1 cellular context compared by ENCODE assay signal in the genomic region with DNA sequence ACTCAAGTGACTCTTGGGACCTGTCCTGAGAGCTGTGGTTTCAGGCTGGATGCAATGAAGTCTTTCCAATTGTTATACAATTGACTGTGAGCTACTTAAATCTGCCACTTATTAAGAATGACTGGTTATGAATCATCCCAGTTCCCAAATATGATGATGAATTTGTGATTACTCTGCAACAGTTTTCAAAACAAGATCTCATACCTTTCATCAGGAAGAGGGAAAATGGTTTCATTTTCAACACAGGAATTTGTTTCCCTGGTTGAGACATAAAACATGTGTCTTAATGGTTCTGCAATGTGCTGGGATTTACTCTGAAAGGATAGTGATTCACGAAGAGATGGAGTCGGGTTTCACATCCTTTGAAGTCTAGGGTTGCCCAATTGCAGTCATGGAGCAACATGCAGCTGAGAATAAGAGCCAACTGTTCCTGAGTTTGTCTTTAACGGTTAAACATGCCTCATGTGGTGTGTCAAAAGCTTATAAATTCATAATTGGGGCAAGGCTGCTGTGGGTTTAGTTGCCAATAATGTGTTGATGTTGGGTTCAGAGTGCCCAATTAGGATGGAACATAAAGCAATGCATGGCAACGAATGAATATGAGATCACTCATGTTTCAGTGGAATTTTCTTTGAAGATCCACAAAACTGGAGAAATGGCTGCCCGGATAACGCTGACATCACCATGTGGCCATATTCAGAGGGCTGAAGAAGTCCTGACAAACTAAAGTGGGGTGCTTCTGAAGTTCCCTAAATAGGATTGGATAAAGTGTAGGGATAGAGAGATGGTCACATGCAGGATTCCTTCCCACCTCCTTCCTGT.
TF ChIP-seq lines count a peak whose summit lies in the region.

No MANE protein-coding gene starts in this region.

TF ChIP-seq in HepG2, 621 proteins besides CTCF, POLR2A, EP300 and RAD21 (continued from another document and continues in another):
- TF ChIP-seq PHF5A (CRISPR knock-in tag; IDR thresholded peaks at IDR 0.05; ENCODE audit: low read depth, unreplicated experiment) (no peak), ZNF44 (CRISPR knock-in tag; IDR thresholded peaks at IDR 0.05) (peak; percentile 74), ZNF766 (CRISPR knock-in tag; IDR thresholded peaks at IDR 0.05; ENCODE audit: borderline replicate concordance) (no peak; the same call in 1 of the 2 replicates), ZNF124 (CRISPR knock-in tag; IDR thresholded peaks at IDR 0.05) (peak; percentile 69; the same call in 1 of the 2 replicates), JUN (CRISPR knock-in tag; IDR thresholded peaks at IDR 0.05) (peak; percentile 94), PCBP2 (optimal IDR thresholded peaks at IDR 0.05; ENCODE audit: low read depth, low read length, poor library complexity, severe bottlenecking) (no peak), ZNF761 (CRISPR knock-in tag; conservative IDR thresholded peaks at IDR 0.05) (peak; percentile 71; the same call in 1 of the 2 replicates), TBL1XR1 (IDR thresholded peaks at IDR 0.05; ENCODE audit: borderline replicate concordance, low read length, partially characterized antibody) (peak; percentile 57), NCOR1 (IDR thresholded peaks at IDR 0.05; ENCODE audit: borderline replicate concordance, low read length) (peak; percentile 93), POLR2AphosphoS5 (IDR thresholded peaks at IDR 0.05; ENCODE audit: low read depth, low read length) (0 out of 2 replicates have a peak, but pooled peaks have one; percentile 52), RFX3 (CRISPR knock-in tag; IDR thresholded peaks at IDR 0.05) (no peak; the same call in 1 of the 2 replicates)
- TF ChIP-seq, protein P1, sequence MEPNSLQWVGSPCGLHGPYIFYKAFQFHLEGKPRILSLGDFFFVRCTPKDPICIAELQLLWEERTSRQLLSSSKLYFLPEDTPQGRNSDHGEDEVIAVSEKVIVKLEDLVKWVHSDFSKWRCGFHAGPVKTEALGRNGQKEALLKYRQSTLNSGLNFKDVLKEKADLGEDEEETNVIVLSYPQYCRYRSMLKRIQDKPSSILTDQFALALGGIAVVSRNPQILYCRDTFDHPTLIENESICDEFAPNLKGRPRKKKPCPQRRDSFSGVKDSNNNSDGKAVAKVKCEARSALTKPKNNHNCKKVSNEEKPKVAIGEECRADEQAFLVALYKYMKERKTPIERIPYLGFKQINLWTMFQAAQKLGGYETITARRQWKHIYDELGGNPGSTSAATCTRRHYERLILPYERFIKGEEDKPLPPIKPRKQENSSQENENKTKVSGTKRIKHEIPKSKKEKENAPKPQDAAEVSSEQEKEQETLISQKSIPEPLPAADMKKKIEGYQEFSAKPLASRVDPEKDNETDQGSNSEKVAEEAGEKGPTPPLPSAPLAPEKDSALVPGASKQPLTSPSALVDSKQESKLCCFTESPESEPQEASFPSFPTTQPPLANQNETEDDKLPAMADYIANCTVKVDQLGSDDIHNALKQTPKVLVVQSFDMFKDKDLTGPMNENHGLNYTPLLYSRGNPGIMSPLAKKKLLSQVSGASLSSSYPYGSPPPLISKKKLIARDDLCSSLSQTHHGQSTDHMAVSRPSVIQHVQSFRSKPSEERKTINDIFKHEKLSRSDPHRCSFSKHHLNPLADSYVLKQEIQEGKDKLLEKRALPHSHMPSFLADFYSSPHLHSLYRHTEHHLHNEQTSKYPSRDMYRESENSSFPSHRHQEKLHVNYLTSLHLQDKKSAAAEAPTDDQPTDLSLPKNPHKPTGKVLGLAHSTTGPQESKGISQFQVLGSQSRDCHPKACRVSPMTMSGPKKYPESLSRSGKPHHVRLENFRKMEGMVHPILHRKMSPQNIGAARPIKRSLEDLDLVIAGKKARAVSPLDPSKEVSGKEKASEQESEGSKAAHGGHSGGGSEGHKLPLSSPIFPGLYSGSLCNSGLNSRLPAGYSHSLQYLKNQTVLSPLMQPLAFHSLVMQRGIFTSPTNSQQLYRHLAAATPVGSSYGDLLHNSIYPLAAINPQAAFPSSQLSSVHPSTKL (CRISPR knock-in tag; IDR thresholded peaks at IDR 0.05): peak; percentile 97
- TF ChIP-seq, protein P2, sequence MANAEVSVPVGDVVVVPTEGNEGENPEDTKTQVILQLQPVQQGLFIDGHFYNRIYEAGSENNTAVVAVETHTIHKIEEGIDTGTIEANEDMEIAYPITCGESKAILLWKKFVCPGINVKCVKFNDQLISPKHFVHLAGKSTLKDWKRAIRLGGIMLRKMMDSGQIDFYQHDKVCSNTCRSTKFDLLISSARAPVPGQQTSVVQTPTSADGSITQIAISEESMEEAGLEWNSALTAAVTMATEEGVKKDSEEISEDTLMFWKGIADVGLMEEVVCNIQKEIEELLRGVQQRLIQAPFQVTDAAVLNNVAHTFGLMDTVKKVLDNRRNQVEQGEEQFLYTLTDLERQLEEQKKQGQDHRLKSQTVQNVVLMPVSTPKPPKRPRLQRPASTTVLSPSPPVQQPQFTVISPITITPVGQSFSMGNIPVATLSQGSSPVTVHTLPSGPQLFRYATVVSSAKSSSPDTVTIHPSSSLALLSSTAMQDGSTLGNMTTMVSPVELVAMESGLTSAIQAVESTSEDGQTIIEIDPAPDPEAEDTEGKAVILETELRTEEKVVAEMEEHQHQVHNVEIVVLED (CRISPR knock-in tag; IDR thresholded peaks at IDR 0.05; ENCODE audit: borderline replicate concordance): no peak; the same call in 1 of the 2 replicates
- TF ChIP-seq, protein P3, sequence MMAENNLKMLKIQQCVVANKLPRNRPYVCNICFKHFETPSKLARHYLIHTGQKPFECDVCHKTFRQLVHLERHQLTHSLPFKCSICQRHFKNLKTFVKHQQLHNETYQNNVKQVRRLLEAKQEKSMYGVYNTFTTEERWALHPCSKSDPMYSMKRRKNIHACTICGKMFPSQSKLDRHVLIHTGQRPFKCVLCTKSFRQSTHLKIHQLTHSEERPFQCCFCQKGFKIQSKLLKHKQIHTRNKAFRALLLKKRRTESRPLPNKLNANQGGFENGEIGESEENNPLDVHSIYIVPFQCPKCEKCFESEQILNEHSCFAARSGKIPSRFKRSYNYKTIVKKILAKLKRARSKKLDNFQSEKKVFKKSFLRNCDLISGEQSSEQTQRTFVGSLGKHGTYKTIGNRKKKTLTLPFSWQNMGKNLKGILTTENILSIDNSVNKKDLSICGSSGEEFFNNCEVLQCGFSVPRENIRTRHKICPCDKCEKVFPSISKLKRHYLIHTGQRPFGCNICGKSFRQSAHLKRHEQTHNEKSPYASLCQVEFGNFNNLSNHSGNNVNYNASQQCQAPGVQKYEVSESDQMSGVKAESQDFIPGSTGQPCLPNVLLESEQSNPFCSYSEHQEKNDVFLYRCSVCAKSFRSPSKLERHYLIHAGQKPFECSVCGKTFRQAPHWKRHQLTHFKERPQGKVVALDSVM (CRISPR knock-in tag; IDR thresholded peaks at IDR 0.05): no peak
- TF ChIP-seq, protein P4, sequence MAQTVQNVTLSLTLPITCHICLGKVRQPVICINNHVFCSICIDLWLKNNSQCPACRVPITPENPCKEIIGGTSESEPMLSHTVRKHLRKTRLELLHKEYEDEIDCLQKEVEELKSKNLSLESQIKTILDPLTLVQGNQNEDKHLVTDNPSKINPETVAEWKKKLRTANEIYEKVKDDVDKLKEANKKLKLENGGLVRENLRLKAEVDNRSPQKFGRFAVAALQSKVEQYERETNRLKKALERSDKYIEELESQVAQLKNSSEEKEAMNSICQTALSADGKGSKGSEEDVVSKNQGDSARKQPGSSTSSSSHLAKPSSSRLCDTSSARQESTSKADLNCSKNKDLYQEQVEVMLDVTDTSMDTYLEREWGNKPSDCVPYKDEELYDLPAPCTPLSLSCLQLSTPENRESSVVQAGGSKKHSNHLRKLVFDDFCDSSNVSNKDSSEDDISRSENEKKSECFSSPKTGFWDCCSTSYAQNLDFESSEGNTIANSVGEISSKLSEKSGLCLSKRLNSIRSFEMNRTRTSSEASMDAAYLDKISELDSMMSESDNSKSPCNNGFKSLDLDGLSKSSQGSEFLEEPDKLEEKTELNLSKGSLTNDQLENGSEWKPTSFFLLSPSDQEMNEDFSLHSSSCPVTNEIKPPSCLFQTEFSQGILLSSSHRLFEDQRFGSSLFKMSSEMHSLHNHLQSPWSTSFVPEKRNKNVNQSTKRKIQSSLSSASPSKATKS (CRISPR knock-in tag; IDR thresholded peaks at IDR 0.05): peak; percentile 59
- TF ChIP-seq, protein P5, sequence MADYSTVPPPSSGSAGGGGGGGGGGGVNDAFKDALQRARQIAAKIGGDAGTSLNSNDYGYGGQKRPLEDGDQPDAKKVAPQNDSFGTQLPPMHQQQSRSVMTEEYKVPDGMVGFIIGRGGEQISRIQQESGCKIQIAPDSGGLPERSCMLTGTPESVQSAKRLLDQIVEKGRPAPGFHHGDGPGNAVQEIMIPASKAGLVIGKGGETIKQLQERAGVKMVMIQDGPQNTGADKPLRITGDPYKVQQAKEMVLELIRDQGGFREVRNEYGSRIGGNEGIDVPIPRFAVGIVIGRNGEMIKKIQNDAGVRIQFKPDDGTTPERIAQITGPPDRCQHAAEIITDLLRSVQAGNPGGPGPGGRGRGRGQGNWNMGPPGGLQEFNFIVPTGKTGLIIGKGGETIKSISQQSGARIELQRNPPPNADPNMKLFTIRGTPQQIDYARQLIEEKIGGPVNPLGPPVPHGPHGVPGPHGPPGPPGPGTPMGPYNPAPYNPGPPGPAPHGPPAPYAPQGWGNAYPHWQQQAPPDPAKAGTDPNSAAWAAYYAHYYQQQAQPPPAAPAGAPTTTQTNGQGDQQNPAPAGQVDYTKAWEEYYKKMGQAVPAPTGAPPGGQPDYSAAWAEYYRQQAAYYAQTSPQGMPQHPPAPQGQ (CRISPR knock-in tag; IDR thresholded peaks at IDR 0.05; ENCODE audit: borderline replicate concordance): no peak
- TF ChIP-seq, protein P6, sequence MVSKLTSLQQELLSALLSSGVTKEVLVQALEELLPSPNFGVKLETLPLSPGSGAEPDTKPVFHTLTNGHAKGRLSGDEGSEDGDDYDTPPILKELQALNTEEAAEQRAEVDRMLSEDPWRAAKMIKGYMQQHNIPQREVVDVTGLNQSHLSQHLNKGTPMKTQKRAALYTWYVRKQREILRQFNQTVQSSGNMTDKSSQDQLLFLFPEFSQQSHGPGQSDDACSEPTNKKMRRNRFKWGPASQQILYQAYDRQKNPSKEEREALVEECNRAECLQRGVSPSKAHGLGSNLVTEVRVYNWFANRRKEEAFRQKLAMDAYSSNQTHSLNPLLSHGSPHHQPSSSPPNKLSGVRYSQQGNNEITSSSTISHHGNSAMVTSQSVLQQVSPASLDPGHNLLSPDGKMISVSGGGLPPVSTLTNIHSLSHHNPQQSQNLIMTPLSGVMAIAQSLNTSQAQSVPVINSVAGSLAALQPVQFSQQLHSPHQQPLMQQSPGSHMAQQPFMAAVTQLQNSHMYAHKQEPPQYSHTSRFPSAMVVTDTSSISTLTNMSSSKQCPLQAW (CRISPR knock-in tag; IDR thresholded peaks at IDR 0.05): no peak; the same call in 1 of the 2 replicates
- TF ChIP-seq, protein P7, sequence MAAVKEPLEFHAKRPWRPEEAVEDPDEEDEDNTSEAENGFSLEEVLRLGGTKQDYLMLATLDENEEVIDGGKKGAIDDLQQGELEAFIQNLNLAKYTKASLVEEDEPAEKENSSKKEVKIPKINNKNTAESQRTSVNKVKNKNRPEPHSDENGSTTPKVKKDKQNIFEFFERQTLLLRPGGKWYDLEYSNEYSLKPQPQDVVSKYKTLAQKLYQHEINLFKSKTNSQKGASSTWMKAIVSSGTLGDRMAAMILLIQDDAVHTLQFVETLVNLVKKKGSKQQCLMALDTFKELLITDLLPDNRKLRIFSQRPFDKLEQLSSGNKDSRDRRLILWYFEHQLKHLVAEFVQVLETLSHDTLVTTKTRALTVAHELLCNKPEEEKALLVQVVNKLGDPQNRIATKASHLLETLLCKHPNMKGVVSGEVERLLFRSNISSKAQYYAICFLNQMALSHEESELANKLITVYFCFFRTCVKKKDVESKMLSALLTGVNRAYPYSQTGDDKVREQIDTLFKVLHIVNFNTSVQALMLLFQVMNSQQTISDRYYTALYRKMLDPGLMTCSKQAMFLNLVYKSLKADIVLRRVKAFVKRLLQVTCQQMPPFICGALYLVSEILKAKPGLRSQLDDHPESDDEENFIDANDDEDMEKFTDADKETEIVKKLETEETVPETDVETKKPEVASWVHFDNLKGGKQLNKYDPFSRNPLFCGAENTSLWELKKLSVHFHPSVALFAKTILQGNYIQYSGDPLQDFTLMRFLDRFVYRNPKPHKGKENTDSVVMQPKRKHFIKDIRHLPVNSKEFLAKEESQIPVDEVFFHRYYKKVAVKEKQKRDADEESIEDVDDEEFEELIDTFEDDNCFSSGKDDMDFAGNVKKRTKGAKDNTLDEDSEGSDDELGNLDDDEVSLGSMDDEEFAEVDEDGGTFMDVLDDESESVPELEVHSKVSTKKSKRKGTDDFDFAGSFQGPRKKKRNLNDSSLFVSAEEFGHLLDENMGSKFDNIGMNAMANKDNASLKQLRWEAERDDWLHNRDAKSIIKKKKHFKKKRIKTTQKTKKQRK (IDR thresholded peaks at IDR 0.05; ENCODE audit: low read length): no peak
- TF ChIP-seq, protein P8, sequence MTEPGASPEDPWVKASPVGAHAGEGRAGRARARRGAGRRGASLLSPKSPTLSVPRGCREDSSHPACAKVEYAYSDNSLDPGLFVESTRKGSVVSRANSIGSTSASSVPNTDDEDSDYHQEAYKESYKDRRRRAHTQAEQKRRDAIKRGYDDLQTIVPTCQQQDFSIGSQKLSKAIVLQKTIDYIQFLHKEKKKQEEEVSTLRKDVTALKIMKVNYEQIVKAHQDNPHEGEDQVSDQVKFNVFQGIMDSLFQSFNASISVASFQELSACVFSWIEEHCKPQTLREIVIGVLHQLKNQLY (CRISPR knock-in tag; IDR thresholded peaks at IDR 0.05): peak; percentile 80
- TF ChIP-seq, protein P9, sequence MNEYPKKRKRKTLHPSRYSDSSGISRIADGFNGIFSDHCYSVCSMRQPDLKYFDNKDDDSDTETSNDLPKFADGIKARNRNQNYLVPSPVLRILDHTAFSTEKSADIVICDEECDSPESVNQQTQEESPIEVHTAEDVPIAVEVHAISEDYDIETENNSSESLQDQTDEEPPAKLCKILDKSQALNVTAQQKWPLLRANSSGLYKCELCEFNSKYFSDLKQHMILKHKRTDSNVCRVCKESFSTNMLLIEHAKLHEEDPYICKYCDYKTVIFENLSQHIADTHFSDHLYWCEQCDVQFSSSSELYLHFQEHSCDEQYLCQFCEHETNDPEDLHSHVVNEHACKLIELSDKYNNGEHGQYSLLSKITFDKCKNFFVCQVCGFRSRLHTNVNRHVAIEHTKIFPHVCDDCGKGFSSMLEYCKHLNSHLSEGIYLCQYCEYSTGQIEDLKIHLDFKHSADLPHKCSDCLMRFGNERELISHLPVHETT (CRISPR knock-in tag; conservative IDR thresholded peaks at IDR 0.05): peak; percentile 75
- TF ChIP-seq, protein P10, sequence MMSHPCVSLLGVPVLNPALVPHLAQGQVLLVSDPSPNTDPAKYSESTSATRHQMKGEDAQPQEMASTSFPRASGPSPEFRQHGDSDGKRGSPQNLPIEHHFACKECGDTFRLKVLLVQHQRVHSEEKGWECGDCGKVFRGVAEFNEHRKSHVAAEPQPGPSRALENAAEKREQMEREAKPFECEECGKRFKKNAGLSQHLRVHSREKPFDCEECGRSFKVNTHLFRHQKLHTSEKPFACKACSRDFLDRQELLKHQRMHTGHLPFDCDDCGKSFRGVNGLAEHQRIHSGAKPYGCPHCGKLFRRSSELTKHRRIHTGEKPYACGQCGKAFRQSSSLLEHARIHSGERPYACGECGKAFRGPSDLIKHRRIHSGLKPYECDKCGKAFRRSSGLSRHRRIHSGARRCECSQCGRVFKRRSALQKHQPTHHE (CRISPR knock-in tag; IDR thresholded peaks at IDR 0.05; ENCODE audit: borderline replicate concordance): no peak; the same call in 1 of the 2 replicates
